23 cellular contexts compared by ENCODE assay signal in the genomic region with DNA sequence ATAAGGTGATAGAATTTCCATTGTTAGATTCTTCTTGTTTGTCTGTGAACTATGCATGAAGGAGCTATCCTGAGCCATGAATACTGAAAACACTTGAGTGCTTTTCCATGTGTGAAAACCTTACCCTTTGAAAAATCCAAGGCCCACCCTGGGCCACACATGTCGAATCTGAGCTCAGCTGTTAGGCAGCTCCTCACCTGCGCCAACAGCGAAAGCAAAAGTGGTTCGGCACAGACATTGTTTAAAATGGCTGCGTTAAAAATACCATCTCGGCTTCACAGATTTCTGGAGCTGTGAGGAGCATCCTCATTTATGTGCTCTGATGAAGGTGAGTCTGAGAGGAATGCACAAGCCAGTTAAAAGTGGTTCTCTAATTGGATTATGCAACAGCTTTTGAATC.
"Had no signal": no experiment of that assay in that cellular context is flagged by ENCODE, and none has a peak within 500 bp of the region (broad histone marks: within the 10 kb centered on the region; RNA-seq: fewer than 3 reads in every experiment).

No MANE protein-coding gene starts in this region.

- H3K4me1 Mint-ChIP-seq: stimulated activated effector memory CD8-positive, alpha-beta T cell treated with anti-CD3 and anti-CD28 coated beads, Interleukin-12 subunit alpha, Interleukin-12 subunit beta, amount 100 ng/mL, for 72 hours had no signal

- H3K36me3 Mint-ChIP-seq: natural killer cell treated with Interleukin-12 subunit alpha and Interleukin-12 subunit beta and Interleukin-15 and Interleukin-18, amount 100 ng/mL, for 72 hours; neural progenitor cell; stimulated activated effector memory CD8-positive, alpha-beta T cell treated with anti-CD3 and anti-CD28 coated beads, Interleukin-12 subunit alpha, Interleukin-12 subunit beta, amount 100 ng/mL, for 72 hours had no signal

- H3K36me3 ChIP-seq: colonic mucosa, neural progenitor cell, right lobe of liver, tibial nerve had no signal

- H3K9me3 ChIP-seq: colonic mucosa, psoas muscle, right lobe of liver, testis, tibial nerve had no signal

- H3K4me1 ChIP-seq: colonic mucosa, foreskin keratinocyte, neural progenitor cell, psoas muscle, right lobe of liver, testis, tibial nerve had no signal

- H3K4me2 ChIP-seq: neural progenitor cell had no signal

- H2AFZ ChIP-seq: neural progenitor cell had no signal

- H3K27ac Mint-ChIP-seq: endodermal cell; natural killer cell treated with Interleukin-12 subunit alpha and Interleukin-12 subunit beta and Interleukin-15 and Interleukin-18, amount 100 ng/mL, for 72 hours; stimulated activated effector memory CD8-positive, alpha-beta T cell treated with anti-CD3 and anti-CD28 coated beads, Interleukin-12 subunit alpha, Interleukin-12 subunit beta, amount 100 ng/mL, for 72 hours had no signal

- DNase-seq: colonic mucosa; dermis blood vessel endothelial cell; effector CD4-positive, alpha-beta T cell; endodermal cell; erythroblast; foreskin keratinocyte; left colon; left ventricle myocardium superior; mesenchymal stem cell; midbrain; nucleus accumbens; psoas muscle; retina; stimulated activated CD4-positive, alpha-beta T cell treated with anti-CD3 and anti-CD28 coated beads, Interleukin-4, amount 100 ng/mL, for 1 hour; stimulated activated CD8-positive, alpha-beta memory T cell treated with anti-CD3 and anti-CD28 coated beads, Interleukin-4, amount 100 ng/mL, for 48 hours; stimulated activated naive CD8-positive, alpha-beta T cell treated with anti-CD3 and anti-CD28 coated beads, Interleukin-15, Interleukin-2, amounts not matched to agents 100 U/mL and 50 U/mL, for 24 hours; testis had no signal

- H3K9ac ChIP-seq: neural progenitor cell had no signal

- ATAC-seq: foreskin keratinocyte; left colon; left ventricle myocardium superior; psoas muscle; stimulated activated effector memory CD8-positive, alpha-beta T cell treated with anti-CD3 and anti-CD28 coated beads, Interleukin-12 subunit alpha, Interleukin-12 subunit beta, amount 100 ng/mL, for 72 hours; stimulated activated naive CD8-positive, alpha-beta T cell treated with anti-CD3 and anti-CD28 coated beads, Interleukin-15, Interleukin-2, amounts not matched to agents 100 U/mL and 50 U/mL, for 24 hours had no signal

- H3K27me3 ChIP-seq: colonic mucosa, neural progenitor cell, right lobe of liver, testis, tibial nerve had no signal

- H3K4me3 ChIP-seq: colonic mucosa, lung, neural progenitor cell, psoas muscle, right lobe of liver, testis, tibial nerve had no signal

- H3K27ac ChIP-seq: colonic mucosa, foreskin keratinocyte, neural progenitor cell, psoas muscle, right lobe of liver, testis, tibial nerve had no signal

- H3K4me3 Mint-ChIP-seq: endodermal cell; natural killer cell treated with Interleukin-12 subunit alpha and Interleukin-12 subunit beta and Interleukin-15 and Interleukin-18, amount 100 ng/mL, for 72 hours; neural progenitor cell; stimulated activated effector memory CD8-positive, alpha-beta T cell treated with anti-CD3 and anti-CD28 coated beads, Interleukin-12 subunit alpha, Interleukin-12 subunit beta, amount 100 ng/mL, for 72 hours had no signal
